1 cellular context compared by ENCODE assay signal in genomic region chr18:23136326-23137092, GRCh38.
TF ChIP-seq lines count a peak whose summit lies in the region.

No MANE protein-coding gene starts in this region.

TF ChIP-seq in GM12878, 131 proteins besides CTCF, POLR2A, EP300 and RAD21 (continued from another document):
- TF ChIP-seq SKIL (IDR thresholded peaks at IDR 0.05; ENCODE audit: low read depth, poor library complexity, severe bottlenecking) (no peak), MXI1 (IDR thresholded peaks at IDR 0.05; ENCODE audit: low read depth, low read length) (peak; percentile 27; the same call in 1 of the 2 replicates), MLLT1 (IDR thresholded peaks at IDR 0.05) (peak; percentile 91), BHLHE40 (IDR thresholded peaks at IDR 0.05; ENCODE audit: borderline replicate concordance in 1 of 2, low read depth in 2 of 2, low read length in 1 of 2) (peak; percentile 35 to 74; a peak in 2 of 4 replicates), IKZF2 (IDR thresholded peaks at IDR 0.05) (peak; percentile 13 to 61; a peak in 3 of 4 replicates), EED (IDR thresholded peaks at IDR 0.05; ENCODE audit: low read depth) (peak; percentile 31; the same call in 1 of the 2 replicates), BACH1 (IDR thresholded peaks at IDR 0.05; ENCODE audit: borderline replicate concordance) (peak; percentile 69; the same call in 1 of the 2 replicates), IKZF1 (conservative IDR thresholded peaks at IDR 0.05) (peak; percentile 42), NKRF (conservative IDR thresholded peaks at IDR 0.05) (0 out of 2 replicates have a peak, but pooled peaks have one; percentile 18), MEF2B (IDR thresholded peaks at IDR 0.05; ENCODE audit: partially characterized antibody, poor library complexity, severe bottlenecking) (peak; percentile 54), KLF5 (IDR thresholded peaks at IDR 0.05; ENCODE audit: partially characterized antibody) (peak; percentile 22), REST (IDR thresholded peaks at IDR 0.05; ENCODE audit: low read depth, low read length) (no peak)
